ENCODE assay signal across 8 cellular contexts in genomic region chr13:108326318-108326717, GRCh38. TPM values are rescaled to one million over a fixed set of nuclear protein-coding genes. Genes with fewer than 3 reads are reported as not detected.
DNase-seq lines count a peak whose midpoint lies in the region; ATAC-seq lines count a peak whose summit lies in the region.

No MANE protein-coding gene starts in this region.

- peaks cover 0 to 2% of the 10 kb centered on the region in 2 donors for H3K36me3 Mint-ChIP-seq in CD4-positive, alpha-beta memory T cell
- H3K36me3 Mint-ChIP-seq in T-helper 17 cell (ENCODE audit: low read depth), result peaks cover 2% of the 10 kb centered on the region

- peaks cover 13 to 49% (median 38%) of the 10 kb centered on the region in 4 donors for H3K4me1 Mint-ChIP-seq in CD4-positive, alpha-beta memory T cell
- H3K4me1 Mint-ChIP-seq in T-helper 17 cell, result peaks cover 27% of the 10 kb centered on the region

- POLR2A ChIA-PET in CD4-positive, alpha-beta memory T cell (lab: Charles Lee; ENCODE audit: partially characterized antibody), result interaction anchor here (0.7 to 2.8 kb wide), 3 partner anchors 12 to 56 kb away, joined by 3 to 11 read pairs (median 5); no protein-coding TSS in a partner anchor

- CTCF ChIA-PET in CD4-positive, alpha-beta memory T cell (lab: Charles Lee; ENCODE audit: partially characterized antibody), result interaction anchor here (0.6 to 6.2 kb wide), 9 partner anchors 9 to 634 kb away, joined by 4 to 114 read pairs (median 7); no protein-coding TSS in a partner anchor

- no peak overlapping the region for H3K27ac ChIP-seq in CD4-positive, alpha-beta memory T cell (ENCODE audit: low read depth, low read length)

- H3K4me3 ChIP-seq in CD4-positive, alpha-beta memory T cell (ENCODE audit: low read length in 2 of 2), result no peak overlapping the region

- peak overlapping the region in 4 of 7 donors; percentile 7 to 74 (median 57) for H3K27ac Mint-ChIP-seq in CD4-positive, alpha-beta memory T cell
- no peak overlapping the region for H3K27ac Mint-ChIP-seq in T-helper 17 cell

- H3K9me3 Mint-ChIP-seq in CD4-positive, alpha-beta memory T cell, result peaks cover 0 to 2% (median 0%) of the 10 kb centered on the region in 8 donors

- no peaks in the 10 kb centered on the region for H3K27me3 ChIP-seq in CD4-positive, alpha-beta memory T cell (ENCODE audit: insufficient read depth, low read length)

- intact Hi-C loops in CD4-positive, alpha-beta memory T cell (cut with micrococcal nuclease), result loop anchor here (1.0 kb wide), 1 partner anchor 16 kb away; no protein-coding TSS in a partner anchor

- peak in 2 of 5 donors; percentile 17 to 56 for DNase-seq in CD4-positive, alpha-beta memory T cell
- DNase-seq in T-helper 17 cell (no peak), COLO829 (ENCODE audit: low spot score) (no peak), retina (no peak)
- no peak for DNase-seq in stimulated activated CD8-positive, alpha-beta memory T cell treated with anti-CD3 and anti-CD28 coated beads, Interleukin-4, amount 100 ng/mL, for 48 hours
- no peak for DNase-seq in activated naive CD4-positive, alpha-beta T cell treated with anti-CD3 and anti-CD28 coated beads, Interleukin-2, amount 50 U/mL, for 16 hours

- peak; percentile 92 for ATAC-seq in GM19351 (IDR thresholded peaks at IDR 0.05; ENCODE audit: unreplicated experiment)
- peak; percentile 90 for ATAC-seq in HG03175 (IDR thresholded peaks at IDR 0.05; ENCODE audit: unreplicated experiment)
- peak; percentile 60 for ATAC-seq in T-helper 17 cell

- no peaks in the 10 kb centered on the region for H3K9me3 ChIP-seq in CD4-positive, alpha-beta memory T cell (ENCODE audit: control insufficient read depth in 1 of 2, low read length in 2 of 2)
- H3K9me3 ChIP-seq in T-helper 17 cell (ENCODE audit: control insufficient read depth, low read length, poor library complexity, severe bottlenecking), result no peaks in the 10 kb centered on the region

- no peaks in the 10 kb centered on the region for H3K36me3 ChIP-seq in CD4-positive, alpha-beta memory T cell (ENCODE audit: insufficient read depth, low read length)

- H3K27me3 Mint-ChIP-seq in CD4-positive, alpha-beta memory T cell, result no peaks in the 10 kb centered on the region
- peaks cover 23% of the 10 kb centered on the region for H3K27me3 Mint-ChIP-seq in T-helper 17 cell

- H3K4me3 Mint-ChIP-seq in CD4-positive, alpha-beta memory T cell, result peak overlapping the region in 4 of 8 donors; percentile 44 to 59 (median 51)
- no peak overlapping the region for H3K4me3 Mint-ChIP-seq in T-helper 17 cell

- peaks cover 21% of the 10 kb centered on the region for H3K4me1 ChIP-seq in CD4-positive, alpha-beta memory T cell (ENCODE audit: insufficient read depth, low read length)

RNA-seq across cellular contexts. Expression of gene TNFSF13B, which starts 56.8 kb away (rescaled TPM):
- 10 to 100 TPM; 35.8 to 37.9 TPM for total RNA-seq in CD4-positive, alpha-beta memory T cell
- 10 to 100 TPM; 44.8 to 54.6 TPM for polyA plus RNA-seq in CD4-positive, alpha-beta memory T cell
- 10 to 100 TPM in 1 of 2 donors, 1 to 10 TPM in 1; 9.7 to 10.3 TPM for total RNA-seq in T-helper 17 cell
